Comparison of ENCODE assay signal across 9 cellular contexts in genomic region chr14:103624860-103625259, GRCh38. TPM values are rescaled to one million over a fixed set of nuclear protein-coding genes. Genes with fewer than 3 reads are reported as not detected.
DNase-seq lines count a peak whose midpoint lies in the region; ATAC-seq, FAIRE-seq and TF ChIP-seq lines count a peak whose summit lies in the region.
"Had no signal": no experiment of that assay in that cellular context is flagged by ENCODE, and none has a peak within 500 bp of the region (broad histone marks: within the 10 kb centered on the region; RNA-seq: fewer than 3 reads in every experiment).

No MANE protein-coding gene starts in this region.

- H3K79me2 ChIP-seq in DND-41 (ENCODE audit: insufficient read depth, low read length) = peaks cover 9% of the 10 kb centered on the region

- 16 to 28% methylated on average over 9 to 10 of the region's 10 CpGs for WGBS in lung, 2 donors

- H3K9me3 ChIP-seq in DND-41 (ENCODE audit: insufficient read depth, low read length, severe bottlenecking) (no peaks in the 10 kb centered on the region), lung (ENCODE audit: control insufficient read depth in 2 of 2, insufficient read depth in 1 of 2, low read length in 1 of 2) (no peaks in the 10 kb centered on the region)

- H3K4me3 ChIP-seq in DND-41 (ENCODE audit: low read depth in 1 of 2, low read length in 2 of 2) (peak overlapping the region in 1 of 2 experiments; percentile 36; a peak in 2 of 4 replicates), brain microvascular endothelial cell (ENCODE audit: low read depth, low read length) (no peak overlapping the region), lung (no peak overlapping the region)

- H3K9ac ChIP-seq in DND-41 (ENCODE audit: low read depth, low read length) = no peak overlapping the region

- H3K4me1 ChIP-seq in DND-41 (ENCODE audit: insufficient read depth, low read length) (peaks cover 40% of the 10 kb centered on the region), lung (ENCODE audit: control insufficient read depth in 2 of 2, insufficient read depth in 2 of 2, low read length in 2 of 2) (peaks cover 0 to 20% of the 10 kb centered on the region in 2 donors)

- in situ Hi-C loops in brain microvascular endothelial cell (cut with HindIII; ENCODE audit: low pct_ligation_motif_present, low sequenced_read_pairs) = no loop called here

- peak; percentile 9; the same call in 2 of the 3 replicates for ATAC-seq in DND-41 (ENCODE audit: insufficient read depth, low read depth)
- ATAC-seq in lung (ENCODE audit: insufficient read depth, low FRiP score) = peak; percentile 22
- ATAC-seq in GM18511 (IDR thresholded peaks at IDR 0.05; ENCODE audit: unreplicated experiment) = no peak
- no peak for ATAC-seq in HG02610 (IDR thresholded peaks at IDR 0.05; ENCODE audit: unreplicated experiment)
- ATAC-seq in HG03354 (IDR thresholded peaks at IDR 0.05; ENCODE audit: poor library complexity, severe bottlenecking, unreplicated experiment) = no peak

- peaks cover 5% of the 10 kb centered on the region; the same call in 1 of the 2 replicates for H4K20me1 ChIP-seq in DND-41 (ENCODE audit: insufficient read depth, low read length)

- H3K36me3 ChIP-seq in DND-41 (ENCODE audit: insufficient read depth, low read length) (peaks cover 4% of the 10 kb centered on the region; the same call in 1 of the 2 replicates), brain microvascular endothelial cell (replicated peaks) (no peaks in the 10 kb centered on the region), lung (ENCODE audit: control insufficient read depth in 2 of 2, insufficient read depth in 2 of 2, low read length in 2 of 2) (no peaks in the 10 kb centered on the region)

- FAIRE-seq in urothelium cell line (lab: Jason Lieb, UNC) = no peak

- no peak for TF ChIP-seq CTCF in DND-41 (IDR thresholded peaks at IDR 0.05; ENCODE audit: borderline replicate concordance, extremely low read depth, low read length, poor library complexity, severe bottlenecking)
- no peak for TF ChIP-seq CTCF in brain microvascular endothelial cell (IDR thresholded peaks at IDR 0.05; ENCODE audit: low read depth, low read length, missing control alignments)
- TF ChIP-seq CTCF in lung (IDR thresholded peaks at IDR 0.05; ENCODE audit: control extremely low read depth, extremely low read depth) = no peak

- DNase-seq in DND-41 = no peak
- peak; percentile 12 for DNase-seq in OCI-M1 (lab: John Stamatoyannopoulos, UW)
- peak; percentile 34 for DNase-seq in brain microvascular endothelial cell
- peak; percentile 71 for DNase-seq in lung (ENCODE audit: low spot score)
- DNase-seq in urothelium cell line (ENCODE audit: low spot score) = peak; percentile 75

- no peak overlapping the region for H3K27ac ChIP-seq in DND-41 (ENCODE audit: low read length)
- no peak overlapping the region for H3K27ac ChIP-seq in brain microvascular endothelial cell
- H3K27ac ChIP-seq in lung (ENCODE audit: low read depth in 1 of 2, low read length in 1 of 2) = peak overlapping the region in 1 of 2 donors; percentile 88
- H3K27ac ChIP-seq: HL-60 had no signal

- peak overlapping the region; percentile 57 for H3K4me2 ChIP-seq in DND-41 (ENCODE audit: insufficient read depth, low read length)

- no peaks in the 10 kb centered on the region for H3K27me3 ChIP-seq in DND-41 (ENCODE audit: insufficient read depth, low read length, poor library complexity)
- H3K27me3 ChIP-seq in brain microvascular endothelial cell (replicated peaks) = no peaks in the 10 kb centered on the region
- H3K27me3 ChIP-seq in lung (ENCODE audit: control insufficient read depth, insufficient read depth) = no peaks in the 10 kb centered on the region

- 0 out of 2 replicates have a peak overlapping the region, but pooled peaks have one; percentile 22 for H2AFZ ChIP-seq in DND-41 (ENCODE audit: low read depth, low read length)

RNA-seq across cellular contexts. Expression of gene KLC1, which starts 4.2 kb away (rescaled TPM):
- total RNA-seq in lung = 100 to 1,000 TPM; 181 to 225 TPM
- 10 to 100 TPM; 93.3 to 97.2 TPM for polyA plus RNA-seq in lung

Comparison
In these comparisons a context has a peak if more than half of its experiments do, and no peak if none do; other contexts are left out.
1. ATAC-seq: peak in DND-41 (single experiment) and lung (single experiment); none in GM18511 (single experiment), HG02610 (single experiment) and HG03354 (single experiment).